32 cellular contexts compared by ENCODE assay signal in the genomic region with DNA sequence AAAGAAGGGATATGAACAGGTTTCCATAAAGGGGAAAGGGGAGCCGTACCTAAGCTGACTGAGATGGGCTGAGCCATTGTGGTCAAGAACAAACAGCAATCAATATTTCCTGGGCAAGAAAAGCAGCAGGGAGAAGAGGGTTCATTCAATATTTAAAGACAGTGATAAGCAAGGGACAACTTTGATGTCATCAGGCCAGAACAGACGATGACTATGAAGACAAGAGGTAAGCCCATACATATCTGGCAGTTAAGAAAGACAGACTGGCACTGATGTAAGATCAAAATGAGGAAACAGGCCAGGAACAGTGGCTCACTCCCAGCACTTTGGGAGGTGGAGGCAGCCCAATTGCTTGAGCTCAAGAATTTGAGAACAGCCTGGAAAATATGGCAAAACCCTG. TPM values are rescaled to one million over a fixed set of nuclear protein-coding genes. Genes with fewer than 3 reads are reported as not detected.
"Had no signal": no experiment of that assay in that cellular context is flagged by ENCODE, and none has a peak within 500 bp of the region (broad histone marks: within the 10 kb centered on the region; RNA-seq: fewer than 3 reads in every experiment).

No MANE protein-coding gene starts in this region.

- DNase-seq: islet precursor cell; left ventricle myocardium inferior; mesendoderm; naive B cell; natural killer cell; nephron progenitor cell; ovary; retina; right cardiac atrium; sigmoid colon; small intestine; stimulated activated CD4-positive, alpha-beta T cell treated with anti-CD3 and anti-CD28 coated beads, Interleukin-1b, Interleukin-23, amount 100 ng/mL, for 48 hours; stimulated activated CD4-positive, alpha-beta T cell treated with anti-CD3 and anti-CD28 coated beads, Interleukin-2, amount 100 ng/mL, for 48 hours; stimulated activated CD4-positive, alpha-beta T cell treated with anti-CD3 and anti-CD28 coated beads, Interleukin-4, amount 100 ng/mL, for 4 hours; stimulated activated CD8-positive, alpha-beta memory T cell treated with anti-CD3 and anti-CD28 coated beads, Interleukin-4, amount 100 ng/mL, for 48 hours; stimulated activated naive CD4-positive, alpha-beta T cell treated with Interleukin-2 at 50 U/mL for 16 hours; stimulated activated naive CD8-positive, alpha-beta T cell treated with anti-CD3 and anti-CD28 coated beads, Interleukin-15, amount 100 ng/mL, for 72 hours; substantia nigra had no signal

- H3K36me3 Mint-ChIP-seq: mesothelial cell of epicardium; natural killer cell; stimulated activated memory B cell treated with anti-CD40 and anti-IgM and Interleukin-4, amounts not matched to agents 10 μg/mL and 1 μg/mL and 100 μg/mL, for 72 hours had no signal

- H3K27me3 Mint-ChIP-seq: naive B cell; progenitor cell of endocrine pancreas; stimulated activated memory B cell treated with anti-CD40 and anti-IgM and Interleukin-4, amounts not matched to agents 10 μg/mL and 1 μg/mL and 100 μg/mL, for 72 hours; stimulated activated naive CD8-positive, alpha-beta T cell treated with anti-CD3 and anti-CD28 coated beads, Interleukin-15, amount 100 ng/mL, for 72 hours had no signal

- H3K4me3 ChIP-seq: hepatocyte, left ventricle myocardium inferior, lung, ovary, sigmoid colon, tibial nerve, upper lobe of left lung, vagina had no signal

- H3K9me3 Mint-ChIP-seq: mesothelial cell of epicardium; natural killer cell; nephron progenitor cell; stimulated activated memory B cell treated with anti-CD40 and anti-IgM and Interleukin-4, amounts not matched to agents 10 μg/mL and 1 μg/mL and 100 μg/mL, for 72 hours; stimulated activated naive CD8-positive, alpha-beta T cell treated with anti-CD3 and anti-CD28 coated beads, Interleukin-15, amount 100 ng/mL, for 72 hours had no signal

- FAIRE-seq: small intestine had no signal

- H3K27ac Mint-ChIP-seq: mesothelial cell of epicardium; natural killer cell; nephron progenitor cell; progenitor cell of endocrine pancreas; stimulated activated memory B cell treated with anti-CD40 and anti-IgM and Interleukin-4, amounts not matched to agents 10 μg/mL and 1 μg/mL and 100 μg/mL, for 72 hours; stimulated activated naive CD8-positive, alpha-beta T cell treated with anti-CD3 and anti-CD28 coated beads, Interleukin-15, amount 100 ng/mL, for 72 hours had no signal

- H2AFZ ChIP-seq: hepatocyte had no signal

- H3K27ac ChIP-seq: hepatocyte, left ventricle myocardium inferior, ovary, sigmoid colon, tibial nerve, upper lobe of left lung, vagina had no signal

- H3K36me3 ChIP-seq: left ventricle myocardium inferior, ovary, sigmoid colon, tibial nerve, upper lobe of left lung, vagina had no signal

- H3K27me3 ChIP-seq: hepatocyte, ovary, sigmoid colon, tibial nerve, upper lobe of left lung, vagina had no signal

- H3K9me3 ChIP-seq: left ventricle myocardium inferior, ovary, sigmoid colon, tibial nerve, upper lobe of left lung, vagina had no signal

- H3K4me2 ChIP-seq: hepatocyte had no signal

- H3K4me1 ChIP-seq: left ventricle myocardium inferior, sigmoid colon, tibial nerve, upper lobe of left lung, vagina had no signal

- H3K4me3 Mint-ChIP-seq: mesothelial cell of epicardium; naive B cell; natural killer cell; nephron progenitor cell; stimulated activated memory B cell treated with anti-CD40 and anti-IgM and Interleukin-4, amounts not matched to agents 10 μg/mL and 1 μg/mL and 100 μg/mL, for 72 hours; stimulated activated naive CD8-positive, alpha-beta T cell treated with anti-CD3 and anti-CD28 coated beads, Interleukin-15, amount 100 ng/mL, for 72 hours had no signal

- ATAC-seq: natural killer cell; right cardiac atrium; stimulated activated memory B cell treated with anti-CD40 and anti-IgM and Interleukin-4, amounts not matched to agents 10 μg/mL and 1 μg/mL and 100 μg/mL, for 72 hours; stimulated activated naive CD8-positive, alpha-beta T cell treated with anti-CD3 and anti-CD28 coated beads, Interleukin-15, amount 100 ng/mL, for 72 hours had no signal

- H3K79me2 ChIP-seq: hepatocyte had no signal

- H3K4me1 Mint-ChIP-seq: natural killer cell; stimulated activated memory B cell treated with anti-CD40 and anti-IgM and Interleukin-4, amounts not matched to agents 10 μg/mL and 1 μg/mL and 100 μg/mL, for 72 hours; stimulated activated naive CD8-positive, alpha-beta T cell treated with anti-CD3 and anti-CD28 coated beads, Interleukin-15, amount 100 ng/mL, for 72 hours had no signal

RNA-seq across cellular contexts. Expression of gene OR5A2, which starts 2.4 kb away (rescaled TPM):
- total RNA-seq: hepatocyte, kidney epithelial cell, left ventricle myocardium inferior, lower leg skin, lung, mesothelial cell of epicardium, mononuclear cell, natural killer cell, omental fat pad, ovary, progenitor cell of endocrine pancreas, right cardiac atrium, sigmoid colon, temporal lobe, tibial nerve, upper lobe of left lung, urinary bladder, vagina had no signal
- polyA plus RNA-seq: hepatocyte, lung, ovary, right cardiac atrium, sigmoid colon, small intestine, urinary bladder had no signal

RNA-seq across cellular contexts. Expression of gene OR5A1, which starts 12.4 kb away (rescaled TPM):
- total RNA-seq: hepatocyte, kidney epithelial cell, left ventricle myocardium inferior, lower leg skin, lung, mesothelial cell of epicardium, natural killer cell, omental fat pad, ovary, progenitor cell of endocrine pancreas, right cardiac atrium, sigmoid colon, temporal lobe, tibial nerve, upper lobe of left lung, urinary bladder, vagina had no signal
- polyA plus RNA-seq: hepatocyte, lung, ovary, right cardiac atrium, sigmoid colon, small intestine, urinary bladder had no signal

RNA-seq across cellular contexts. Expression of gene OR4D6, which starts 32.9 kb away (rescaled TPM):
- total RNA-seq: hepatocyte, kidney epithelial cell, left ventricle myocardium inferior, lower leg skin, lung, mesothelial cell of epicardium, mononuclear cell, natural killer cell, omental fat pad, ovary, progenitor cell of endocrine pancreas, right cardiac atrium, sigmoid colon, temporal lobe, tibial nerve, upper lobe of left lung, urinary bladder, vagina had no signal
- polyA plus RNA-seq: hepatocyte, lung, ovary, right cardiac atrium, sigmoid colon, small intestine, urinary bladder had no signal

RNA-seq across cellular contexts. Expression of gene OR4D10, which starts 49.3 kb away (rescaled TPM):
- total RNA-seq: hepatocyte, kidney epithelial cell, left ventricle myocardium inferior, lower leg skin, lung, mesothelial cell of epicardium, mononuclear cell, natural killer cell, omental fat pad, ovary, progenitor cell of endocrine pancreas, right cardiac atrium, sigmoid colon, temporal lobe, tibial nerve, upper lobe of left lung, urinary bladder, vagina had no signal
- polyA plus RNA-seq: hepatocyte, lung, ovary, right cardiac atrium, sigmoid colon, small intestine, urinary bladder had no signal
